1 cellular context compared by ENCODE assay signal in genomic region chr3:112043621-112044201, GRCh38.
TF ChIP-seq lines count a peak whose summit lies in the region.

No MANE protein-coding gene starts in this region.

TF ChIP-seq in endothelial cell of umbilical vein, 7 proteins besides CTCF, POLR2A, EP300 and RAD21:
- TF ChIP-seq EZH2 (IDR thresholded peaks at IDR 0.05; ENCODE audit: borderline replicate concordance, low read depth, low read length, severe bottlenecking): no peak
- TF ChIP-seq JUN (IDR thresholded peaks at IDR 0.05; ENCODE audit: borderline replicate concordance, insufficient read depth, insufficient read length, low read depth): no peak
- no peak for TF ChIP-seq GATA2 (IDR thresholded peaks at IDR 0.05; ENCODE audit: insufficient read depth, insufficient read length, low read depth, low read length)
- TF ChIP-seq MYC (IDR thresholded peaks at IDR 0.05; ENCODE audit: low read depth, low read length): no peak
- TF ChIP-seq POLR2AphosphoS5 (IDR thresholded peaks at IDR 0.05; ENCODE audit: insufficient read depth, low read depth, low read length): no peak
- TF ChIP-seq MAX (IDR thresholded peaks at IDR 0.05; ENCODE audit: insufficient read depth, insufficient read length): no peak
- no peak for TF ChIP-seq FOS (IDR thresholded peaks at IDR 0.05; ENCODE audit: borderline replicate concordance, insufficient read depth, low read length)
TF ChIP-seq in endothelial cell of umbilical vein: peak in this region for 0.
